ENCODE assay signal across 1 cellular context in genomic region chr1:216599851-216600250, GRCh38.
TF ChIP-seq lines count a peak whose summit lies in the region.

No MANE protein-coding gene starts in this region.

TF ChIP-seq in WTC11, 78 proteins besides CTCF, POLR2A, EP300 and RAD21 (continued from another document):
- TF ChIP-seq IRF1 (CRISPR knock-in tag; IDR thresholded peaks at IDR 0.05) (no peak), MLX (CRISPR knock-in tag; IDR thresholded peaks at IDR 0.05) (no peak), FOXK1 (CRISPR knock-in tag; IDR thresholded peaks at IDR 0.05) (no peak)
